1 cellular context compared by ENCODE assay signal in the genomic region with DNA sequence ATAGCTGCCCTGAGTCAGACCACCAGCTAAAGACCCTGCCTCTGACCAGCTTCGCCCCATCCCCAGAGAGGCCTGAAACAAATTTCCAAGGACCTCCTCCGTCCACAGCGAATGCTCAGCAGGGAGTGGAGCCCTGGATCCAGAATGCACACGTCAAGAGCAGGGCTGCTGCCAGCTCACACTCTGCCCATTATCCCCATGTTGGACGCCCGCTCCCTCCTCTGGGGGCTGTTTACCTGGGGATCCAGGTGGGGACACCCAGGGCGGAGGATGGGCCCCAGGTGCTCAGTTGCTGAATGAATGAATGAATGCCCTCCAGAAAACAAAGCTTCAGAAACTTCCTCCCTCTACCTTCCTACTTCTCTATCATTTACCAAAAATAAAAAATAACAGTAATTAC.
TF ChIP-seq lines count a peak whose summit lies in the region.

No MANE protein-coding gene starts in this region.

TF ChIP-seq in HCT116, 20 proteins besides CTCF, POLR2A, EP300 and RAD21 (continued from another document):
- TF ChIP-seq, protein P1, sequence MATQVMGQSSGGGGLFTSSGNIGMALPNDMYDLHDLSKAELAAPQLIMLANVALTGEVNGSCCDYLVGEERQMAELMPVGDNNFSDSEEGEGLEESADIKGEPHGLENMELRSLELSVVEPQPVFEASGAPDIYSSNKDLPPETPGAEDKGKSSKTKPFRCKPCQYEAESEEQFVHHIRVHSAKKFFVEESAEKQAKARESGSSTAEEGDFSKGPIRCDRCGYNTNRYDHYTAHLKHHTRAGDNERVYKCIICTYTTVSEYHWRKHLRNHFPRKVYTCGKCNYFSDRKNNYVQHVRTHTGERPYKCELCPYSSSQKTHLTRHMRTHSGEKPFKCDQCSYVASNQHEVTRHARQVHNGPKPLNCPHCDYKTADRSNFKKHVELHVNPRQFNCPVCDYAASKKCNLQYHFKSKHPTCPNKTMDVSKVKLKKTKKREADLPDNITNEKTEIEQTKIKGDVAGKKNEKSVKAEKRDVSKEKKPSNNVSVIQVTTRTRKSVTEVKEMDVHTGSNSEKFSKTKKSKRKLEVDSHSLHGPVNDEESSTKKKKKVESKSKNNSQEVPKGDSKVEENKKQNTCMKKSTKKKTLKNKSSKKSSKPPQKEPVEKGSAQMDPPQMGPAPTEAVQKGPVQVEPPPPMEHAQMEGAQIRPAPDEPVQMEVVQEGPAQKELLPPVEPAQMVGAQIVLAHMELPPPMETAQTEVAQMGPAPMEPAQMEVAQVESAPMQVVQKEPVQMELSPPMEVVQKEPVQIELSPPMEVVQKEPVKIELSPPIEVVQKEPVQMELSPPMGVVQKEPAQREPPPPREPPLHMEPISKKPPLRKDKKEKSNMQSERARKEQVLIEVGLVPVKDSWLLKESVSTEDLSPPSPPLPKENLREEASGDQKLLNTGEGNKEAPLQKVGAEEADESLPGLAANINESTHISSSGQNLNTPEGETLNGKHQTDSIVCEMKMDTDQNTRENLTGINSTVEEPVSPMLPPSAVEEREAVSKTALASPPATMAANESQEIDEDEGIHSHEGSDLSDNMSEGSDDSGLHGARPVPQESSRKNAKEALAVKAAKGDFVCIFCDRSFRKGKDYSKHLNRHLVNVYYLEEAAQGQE (IDR thresholded peaks at IDR 0.05; ENCODE audit: low read depth): no peak
- no peak for TF ChIP-seq CEBPB (IDR thresholded peaks at IDR 0.05; ENCODE audit: low read depth)
- TF ChIP-seq ZNF274 (IDR thresholded peaks at IDR 0.05; ENCODE audit: low read depth, low read length): no peak
- TF ChIP-seq TCF7L2 (IDR thresholded peaks at IDR 0.05; ENCODE audit: borderline replicate concordance, extremely low read depth, insufficient read depth, insufficient read length): no peak
- TF ChIP-seq, protein P2, sequence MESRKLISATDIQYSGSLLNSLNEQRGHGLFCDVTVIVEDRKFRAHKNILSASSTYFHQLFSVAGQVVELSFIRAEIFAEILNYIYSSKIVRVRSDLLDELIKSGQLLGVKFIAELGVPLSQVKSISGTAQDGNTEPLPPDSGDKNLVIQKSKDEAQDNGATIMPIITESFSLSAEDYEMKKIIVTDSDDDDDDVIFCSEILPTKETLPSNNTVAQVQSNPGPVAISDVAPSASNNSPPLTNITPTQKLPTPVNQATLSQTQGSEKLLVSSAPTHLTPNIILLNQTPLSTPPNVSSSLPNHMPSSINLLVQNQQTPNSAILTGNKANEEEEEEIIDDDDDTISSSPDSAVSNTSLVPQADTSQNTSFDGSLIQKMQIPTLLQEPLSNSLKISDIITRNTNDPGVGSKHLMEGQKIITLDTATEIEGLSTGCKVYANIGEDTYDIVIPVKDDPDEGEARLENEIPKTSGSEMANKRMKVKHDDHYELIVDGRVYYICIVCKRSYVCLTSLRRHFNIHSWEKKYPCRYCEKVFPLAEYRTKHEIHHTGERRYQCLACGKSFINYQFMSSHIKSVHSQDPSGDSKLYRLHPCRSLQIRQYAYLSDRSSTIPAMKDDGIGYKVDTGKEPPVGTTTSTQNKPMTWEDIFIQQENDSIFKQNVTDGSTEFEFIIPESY (IDR thresholded peaks at IDR 0.05; ENCODE audit: extremely low read depth, insufficient replicate concordance, low read length): no peak
